9 cellular contexts compared by ENCODE assay signal in the genomic region with DNA sequence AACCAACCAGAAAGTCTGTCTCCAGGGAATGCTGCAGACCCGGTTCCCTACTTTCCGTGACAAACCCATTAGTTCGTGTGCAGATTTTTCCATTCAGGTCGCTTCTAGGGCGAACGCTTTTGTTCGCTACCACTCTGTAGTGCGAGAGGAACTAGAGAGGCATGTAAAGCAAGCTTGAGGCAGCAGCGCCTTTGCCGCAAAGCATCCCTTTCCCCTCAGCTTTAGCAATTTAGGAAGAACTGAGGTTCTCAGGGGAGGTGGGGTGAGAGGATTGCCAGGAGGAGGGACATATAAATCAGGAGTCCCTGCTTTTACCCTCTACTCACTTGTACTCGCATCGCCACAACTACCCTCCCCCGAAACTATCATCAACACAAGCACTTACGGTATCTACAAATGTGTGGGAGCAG. TPM values are rescaled to one million over a fixed set of nuclear protein-coding genes. Genes with fewer than 3 reads are reported as not detected.
DNase-seq lines count a peak whose midpoint lies in the region; ATAC-seq, FAIRE-seq and TF ChIP-seq lines count a peak whose summit lies in the region.
"Had no signal": no experiment of that assay in that cellular context is flagged by ENCODE, and none has a peak within 500 bp of the region (broad histone marks: within the 10 kb centered on the region; RNA-seq: fewer than 3 reads in every experiment).

No MANE protein-coding gene starts in this region.

- no peaks in the 10 kb centered on the region for H3K9me3 ChIP-seq in liver (ENCODE audit: control insufficient read depth in 4 of 4, low read length in 3 of 4)
- no peaks in the 10 kb centered on the region for H3K9me3 ChIP-seq in stomach smooth muscle (ENCODE audit: control insufficient read depth in 2 of 2, low read length in 2 of 2)

- WGBS in liver, result 8% methylated on average over 14 of the region's 14 CpGs

- H3K27me3 ChIP-seq in dorsolateral prefrontal cortex (peaks cover 0 to 1% (median 0%) of the 10 kb centered on the region in 45 donors), liver (ENCODE audit: control insufficient read depth in 4 of 4, insufficient read depth in 4 of 4, low read length in 3 of 4) (no peaks in the 10 kb centered on the region), stomach smooth muscle (ENCODE audit: control insufficient read depth in 1 of 2, insufficient read depth in 2 of 2, low read length in 2 of 2) (no peaks in the 10 kb centered on the region)

- no peak for TF ChIP-seq CTCF in dorsolateral prefrontal cortex (IDR thresholded peaks at IDR 0.05 in 54 of 56, conservative IDR thresholded peaks at IDR 0.05 in 2 of 56; ENCODE audit: low read depth in 1 of 56, partially characterized antibody in 56 of 56)
- TF ChIP-seq CTCF in liver (IDR thresholded peaks at IDR 0.05; ENCODE audit: low read depth, low read length, missing input control), result no peak

- no peaks in the 10 kb centered on the region for H3K36me3 ChIP-seq in liver (ENCODE audit: control insufficient read depth in 4 of 4, insufficient read depth in 3 of 4, low read depth in 1 of 4, low read length in 3 of 4)
- H3K36me3 ChIP-seq in stomach smooth muscle (ENCODE audit: control insufficient read depth in 2 of 2, insufficient read depth in 2 of 2, low read length in 2 of 2), result no peaks in the 10 kb centered on the region

- intact Hi-C loops in dorsolateral prefrontal cortex (cut with DNase I), result loop anchor here in 1 of 2 donors (10.0 kb wide), 1 partner anchor 1543 kb away; no protein-coding TSS in a partner anchor

- H3K4me1 ChIP-seq in liver (ENCODE audit: control insufficient read depth in 4 of 4, insufficient read depth in 4 of 4, low read length in 3 of 4) (peaks cover 4 to 18% (median 13%) of the 10 kb centered on the region in 4 donors), stomach smooth muscle (ENCODE audit: control insufficient read depth, insufficient read depth, low read length) (peaks cover 11% of the 10 kb centered on the region)

- TF ChIP-seq RAD21 in liver (IDR thresholded peaks at IDR 0.05), result no peak

- TF ChIP-seq POLR2A in GM12891 (IDR thresholded peaks at IDR 0.05; ENCODE audit: low read depth, low read length), result no peak

- H3K27ac ChIP-seq in dorsolateral prefrontal cortex (peak overlapping the region in 55 of 59 donors; percentile 26 to 89 (median 77)), liver (ENCODE audit: low read depth in 1 of 2, low read length in 2 of 2) (peak overlapping the region in 1 of 2 donors; percentile 1), stomach smooth muscle (ENCODE audit: low read length) (no peak overlapping the region)

- peak; percentile 16 for ATAC-seq in HG02870 (IDR thresholded peaks at IDR 0.05; ENCODE audit: unreplicated experiment)

- H3K4me3 ChIP-seq in dorsolateral prefrontal cortex (peak overlapping the region; percentile 56 to 87 (median 71)), liver (ENCODE audit: low read depth in 1 of 3, low read length in 3 of 3) (peak overlapping the region; percentile 15 to 92 (median 86)), stomach smooth muscle (ENCODE audit: low read length in 2 of 2) (peak overlapping the region; percentile 73 to 80)

- H3K9ac ChIP-seq in liver (ENCODE audit: low read depth in 1 of 2, low read length in 2 of 2) (no peak overlapping the region), stomach smooth muscle (ENCODE audit: low read length in 2 of 2) (peak overlapping the region; percentile 6 to 50)

- DNase-seq in GM12891 (ENCODE audit: insufficient read length, low spot score), result no peak
- peak; percentile 68 for DNase-seq in SIG-M5 (lab: John Stamatoyannopoulos, UW)
- peak in 9 of 10 donors; percentile 22 to 55 (median 44) for DNase-seq in dorsolateral prefrontal cortex
- DNase-seq in stimulated activated CD4-positive, alpha-beta T cell treated with anti-CD3 and anti-CD28 coated beads, Interleukin-4, amount 100 ng/mL, for 4 hours, result no peak
- no peak for DNase-seq in GM19238 (ENCODE audit: insufficient read length, low spot score)

- FAIRE-seq in GM12891 (lab: Jason Lieb, UNC), result peak; percentile 84
- FAIRE-seq: TTC549 had no signal

TF ChIP-seq in GM12891, 5 proteins besides CTCF, POLR2A, EP300 and RAD21:
- TF ChIP-seq POLR2AphosphoS5 (IDR thresholded peaks at IDR 0.05; ENCODE audit: low read depth, low read length) (no peak), SPI1 (IDR thresholded peaks at IDR 0.05; ENCODE audit: low read depth, low read length) (peak; percentile 30; the same call in 1 of the 2 replicates), TAF1 (IDR thresholded peaks at IDR 0.05; ENCODE audit: low read depth, low read length) (no peak), POU2F2 (IDR thresholded peaks at IDR 0.05; ENCODE audit: low read depth, low read length) (no peak), PAX5 (IDR thresholded peaks at IDR 0.05; ENCODE audit: insufficient read depth, low read length, severe bottlenecking) (no peak)
TF ChIP-seq in GM12891: peak in this region for 1.

TF ChIP-seq in liver, 16 proteins besides CTCF, POLR2A, EP300 and RAD21:
- TF ChIP-seq FOXA1 (IDR thresholded peaks at IDR 0.05), result no peak
- no peak for TF ChIP-seq GABPA (IDR thresholded peaks at IDR 0.05 in 1 of 2, conservative IDR thresholded peaks at IDR 0.05 in 1 of 2)
- no peak for TF ChIP-seq HNF4A (conservative IDR thresholded peaks at IDR 0.05)
- TF ChIP-seq YY1 (IDR thresholded peaks at IDR 0.05), result no peak
- TF ChIP-seq SP1 (IDR thresholded peaks at IDR 0.05), result no peak
- no peak for TF ChIP-seq REST (IDR thresholded peaks at IDR 0.05)
- TF ChIP-seq ATF3 (IDR thresholded peaks at IDR 0.05), result no peak
- TF ChIP-seq RXRA (IDR thresholded peaks at IDR 0.05), result no peak
- no peak for TF ChIP-seq FOXA2 (IDR thresholded peaks at IDR 0.05)
- TF ChIP-seq, protein P1, sequence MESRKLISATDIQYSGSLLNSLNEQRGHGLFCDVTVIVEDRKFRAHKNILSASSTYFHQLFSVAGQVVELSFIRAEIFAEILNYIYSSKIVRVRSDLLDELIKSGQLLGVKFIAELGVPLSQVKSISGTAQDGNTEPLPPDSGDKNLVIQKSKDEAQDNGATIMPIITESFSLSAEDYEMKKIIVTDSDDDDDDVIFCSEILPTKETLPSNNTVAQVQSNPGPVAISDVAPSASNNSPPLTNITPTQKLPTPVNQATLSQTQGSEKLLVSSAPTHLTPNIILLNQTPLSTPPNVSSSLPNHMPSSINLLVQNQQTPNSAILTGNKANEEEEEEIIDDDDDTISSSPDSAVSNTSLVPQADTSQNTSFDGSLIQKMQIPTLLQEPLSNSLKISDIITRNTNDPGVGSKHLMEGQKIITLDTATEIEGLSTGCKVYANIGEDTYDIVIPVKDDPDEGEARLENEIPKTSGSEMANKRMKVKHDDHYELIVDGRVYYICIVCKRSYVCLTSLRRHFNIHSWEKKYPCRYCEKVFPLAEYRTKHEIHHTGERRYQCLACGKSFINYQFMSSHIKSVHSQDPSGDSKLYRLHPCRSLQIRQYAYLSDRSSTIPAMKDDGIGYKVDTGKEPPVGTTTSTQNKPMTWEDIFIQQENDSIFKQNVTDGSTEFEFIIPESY (IDR thresholded peaks at IDR 0.05), result no peak
- no peak for TF ChIP-seq HNF4G (IDR thresholded peaks at IDR 0.05)
- TF ChIP-seq NR2F2 (IDR thresholded peaks at IDR 0.05), result no peak
- no peak for TF ChIP-seq EGR1 (IDR thresholded peaks at IDR 0.05; ENCODE audit: low read depth in 2 of 2)
- TF ChIP-seq, protein P2, sequence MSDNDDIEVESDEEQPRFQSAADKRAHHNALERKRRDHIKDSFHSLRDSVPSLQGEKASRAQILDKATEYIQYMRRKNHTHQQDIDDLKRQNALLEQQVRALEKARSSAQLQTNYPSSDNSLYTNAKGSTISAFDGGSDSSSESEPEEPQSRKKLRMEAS (IDR thresholded peaks at IDR 0.05), result no peak
- no peak for TF ChIP-seq JUND (IDR thresholded peaks at IDR 0.05)

RNA-seq across cellular contexts. Expression of gene ZNF804A, which starts 0.8 kb away (rescaled TPM):
- 2.1 TPM for polyA plus RNA-seq in GM12891 (2012; ENCODE audit: low read depth, missing spikeins)
- total RNA-seq in dorsolateral prefrontal cortex (10 to 100 TPM in 14 of 120 experiments, 1 to 10 TPM in 106; 1.5 to 12.4 (median 7.3) TPM), liver (under 1 TPM; 0.17 to 0.37 TPM)
- polyA plus RNA-seq in liver, result under 1 TPM; 0.07 to 0.08 TPM

Comparison
In these comparisons a context has a peak if more than half of its experiments do, and no peak if none do; other contexts are left out.
1. DNase-seq: peak in SIG-M5 (single experiment) and dorsolateral prefrontal cortex (9 of 10); none in GM12891 (single experiment), stimulated activated CD4-positive, alpha-beta T cell treated with anti-CD3 and anti-CD28 coated beads, Interleukin-4, amount 100 ng/mL, for 4 hours (0 of 2) and GM19238 (single experiment).
2. H3K9ac ChIP-seq: peak in stomach smooth muscle (2 of 2); none in liver (0 of 2).
3. Peak in every context shown above with its lines, with median percentiles within 50 percentile points of each other: H3K4me3 ChIP-seq.